In the genomic region with DNA sequence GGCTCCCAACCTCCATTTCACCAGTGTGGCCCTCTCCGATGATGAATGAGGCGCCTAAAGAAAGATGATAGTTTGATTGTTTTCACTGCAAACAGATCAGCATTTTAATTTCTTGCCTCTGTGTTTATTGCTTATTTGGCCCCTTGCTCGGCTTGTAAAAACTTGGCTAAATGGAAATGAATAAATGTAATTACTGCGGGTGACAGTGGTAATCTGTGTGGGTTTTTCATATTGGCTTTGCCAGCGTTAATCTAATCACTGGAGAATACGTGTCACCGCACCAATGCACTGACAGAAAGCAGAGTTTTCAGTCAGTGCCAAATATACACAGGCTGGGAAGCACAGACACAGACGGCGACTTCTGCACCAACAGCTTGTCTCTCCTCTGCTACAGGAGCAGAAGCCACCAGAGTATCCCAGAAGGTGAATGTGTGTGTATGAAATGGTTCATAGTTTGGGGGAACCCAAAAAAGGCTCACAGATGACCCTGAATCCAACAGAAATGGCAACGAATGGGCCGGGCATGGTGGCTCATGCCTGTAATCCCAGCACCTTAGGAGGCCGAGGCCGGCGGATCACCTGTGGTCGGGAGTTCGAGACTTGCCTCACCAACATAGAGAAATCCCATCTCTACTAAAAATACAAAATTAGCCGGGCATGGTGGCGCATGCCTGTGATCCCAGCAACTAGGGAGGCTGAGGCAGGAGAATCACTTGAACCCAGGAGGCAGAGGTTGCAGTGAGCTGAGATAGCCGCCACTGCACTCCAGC, we compare ENCODE assay signal across 30 cellular contexts.
"Had no signal": no experiment of that assay in that cellular context is flagged by ENCODE, and none has a peak within 500 bp of the region (broad histone marks: within the 10 kb centered on the region; RNA-seq: fewer than 3 reads in every experiment).

No MANE protein-coding gene starts in this region.

- H3K4me1 ChIP-seq: SJCRH30 had no signal

- H3K4me3 Mint-ChIP-seq: activated CD4-positive, alpha-beta memory T cell treated with anti-CD3 and anti-CD28 coated beads for 36 hours; activated CD4-positive, alpha-beta T cell treated with anti-CD3 and anti-CD28 coated beads, Interleukin-2, amount 10 ng/mL, durations not matched to agents 7 days and 5 days; activated naive CD4-positive, alpha-beta T cell treated with anti-CD3 and anti-CD28 coated beads for 36 hours; activated naive CD8-positive, alpha-beta T cell; activated T-cell treated with anti-CD3 and anti-CD28 coated beads, Interleukin-2, amount 50 U/mL, for 4 hours; activated T-helper 17 cell treated with anti-CD3 and anti-CD28 coated beads, Interleukin-2, amount 50 U/mL, for 72 hours; brain; central memory CD8-positive, alpha-beta T cell; T-cell had no signal

- H3K9me3 Mint-ChIP-seq: activated CD4-positive, alpha-beta memory T cell treated with anti-CD3 and anti-CD28 coated beads for 36 hours; activated CD4-positive, alpha-beta T cell treated with anti-CD3 and anti-CD28 coated beads, Interleukin-2, amount 10 ng/mL, durations not matched to agents 7 days and 5 days; activated naive CD4-positive, alpha-beta T cell treated with anti-CD3 and anti-CD28 coated beads for 36 hours; activated T-cell treated with anti-CD3 and anti-CD28 coated beads, Interleukin-2, amount 50 U/mL, for 4 hours had no signal

- H3K27ac Mint-ChIP-seq: activated CD4-positive, alpha-beta memory T cell treated with anti-CD3 and anti-CD28 coated beads for 36 hours; activated CD4-positive, alpha-beta T cell treated with anti-CD3 and anti-CD28 coated beads, Interleukin-2, amount 10 ng/mL, durations not matched to agents 7 days and 5 days; activated naive CD4-positive, alpha-beta T cell treated with anti-CD3 and anti-CD28 coated beads for 36 hours; activated naive CD8-positive, alpha-beta T cell; activated T-helper 17 cell treated with anti-CD3 and anti-CD28 coated beads, Interleukin-2, amount 50 U/mL, for 72 hours; T-cell had no signal

- H3K27me3 Mint-ChIP-seq: activated CD4-positive, alpha-beta memory T cell treated with anti-CD3 and anti-CD28 coated beads for 36 hours; activated CD4-positive, alpha-beta T cell treated with anti-CD3 and anti-CD28 coated beads, Interleukin-2, amount 10 ng/mL, durations not matched to agents 7 days and 5 days; activated T-helper 17 cell treated with anti-CD3 and anti-CD28 coated beads, Interleukin-2, amount 50 U/mL, for 72 hours; central memory CD8-positive, alpha-beta T cell had no signal

- H3K4me3 ChIP-seq: MG63, SJCRH30 had no signal

- H3K27ac ChIP-seq: SJCRH30, VCaP had no signal

- ATAC-seq: activated T-cell treated with anti-CD3 and anti-CD28 coated beads, Interleukin-2, amount 50 U/mL, for 4 hours; activated T-helper 17 cell treated with anti-CD3 and anti-CD28 coated beads, Interleukin-2, amount 50 U/mL, for 72 hours; Panc1; Right ventricle myocardium inferior; T-cell had no signal

- H3K9me3 ChIP-seq: MG63, SJCRH30 had no signal

- H3K36me3 Mint-ChIP-seq: activated CD4-positive, alpha-beta memory T cell treated with anti-CD3 and anti-CD28 coated beads for 36 hours; activated naive CD8-positive, alpha-beta T cell; brain; T-cell had no signal

- H3K36me3 ChIP-seq: MG63, SJCRH30 had no signal

- H3K4me1 Mint-ChIP-seq: activated CD4-positive, alpha-beta T cell treated with anti-CD3 and anti-CD28 coated beads, Interleukin-2, amount 10 ng/mL, durations not matched to agents 7 days and 5 days; activated T-helper 17 cell treated with anti-CD3 and anti-CD28 coated beads, Interleukin-2, amount 50 U/mL, for 72 hours; central memory CD8-positive, alpha-beta T cell; T-cell had no signal

- DNase-seq: activated CD4-positive, alpha-beta memory T cell treated with anti-CD3 and anti-CD28 coated beads for 36 hours; activated CD4-positive, alpha-beta T cell treated with anti-CD3 and anti-CD28 coated beads, Interleukin-2, amount 10 ng/mL, durations not matched to agents 7 days and 5 days; activated CD4-positive, CD25-positive, alpha-beta regulatory T cell; activated CD8-positive, alpha-beta memory T cell treated with anti-CD3 and anti-CD28 coated beads for 24 hours; activated gamma-delta T cell; activated naive CD4-positive, alpha-beta T cell treated with anti-CD3 and anti-CD28 coated beads for 36 hours; activated T-cell treated with anti-CD3 and anti-CD28 coated beads, Interleukin-2, amount 50 U/mL, for 4 hours; amygdala; MG63; NCI-H1105; NCI-H1436 treated with DMSO at 0.1 percent for 48 hours; NCI-H187; NCI-H2107; NCI-H2171 treated with DMSO at 0.1 percent for 48 hours; NCI-H226; NCI-H774; NK-92 treated with Interleukin-12 subunit alpha and Interleukin-12 subunit beta, amount 100 ng/mL, for 24 hours; OCI-M1; RPMI8226; SJCRH30; T-cell; T-helper 2 cell; T1000 had no signal
